ENCODE assay signal across 9 cellular contexts in genomic region chr12:119804011-119804641, GRCh38.
DNase-seq lines count a peak whose midpoint lies in the region; ATAC-seq and TF ChIP-seq lines count a peak whose summit lies in the region.
"Had no signal": no experiment of that assay in that cellular context is flagged by ENCODE, and none has a peak within 500 bp of the region (broad histone marks: within the 10 kb centered on the region; RNA-seq: fewer than 3 reads in every experiment).

No MANE protein-coding gene starts in this region.

- peak overlapping the region; percentile 29 for H3K9ac ChIP-seq in mucosa of stomach (ENCODE audit: low read length)
- H3K9ac ChIP-seq: BLaER1 had no signal

- no peak overlapping the region for H3K27ac ChIP-seq in Panc1 (ENCODE audit: low read length)
- H3K27ac ChIP-seq: BLaER1 had no signal

- peak; percentile 66 for TF ChIP-seq CTCF in Panc1 (IDR thresholded peaks at IDR 0.05)

- H3K36me3 ChIP-seq in Panc1 (ENCODE audit: control insufficient read depth, insufficient read depth, low read length): no peaks in the 10 kb centered on the region
- H3K36me3 ChIP-seq in mucosa of stomach (ENCODE audit: control insufficient read depth, insufficient read depth, low read length): no peaks in the 10 kb centered on the region

- H3K4me3 ChIP-seq in Panc1 (ENCODE audit: low read depth in 2 of 2, low read length in 2 of 2): no peak overlapping the region
- H3K4me3 ChIP-seq in mucosa of stomach (ENCODE audit: low read length): no peak overlapping the region
- H3K4me3 ChIP-seq: BLaER1 had no signal

- POLR2A ChIA-PET in Panc1 (lab: Charles Lee): no interaction called here

- ATAC-seq in Panc1 (peak; percentile 94), esophagus mucosa (peak; percentile 95), GM18870 (IDR thresholded peaks at IDR 0.05; ENCODE audit: unreplicated experiment) (no peak)

- H3K9me3 ChIP-seq in Panc1 (ENCODE audit: control insufficient read depth, insufficient read depth, low read depth, low read length): peaks cover 6% of the 10 kb centered on the region; the same call in 1 of the 2 replicates
- no peaks in the 10 kb centered on the region for H3K9me3 ChIP-seq in mucosa of stomach (ENCODE audit: control insufficient read depth, low read length)

- no TSS peak for BruUV-seq in Panc1 (replicated peaks; lab: Mats Ljungman, UMichigan)

- intact Hi-C loops in Panc1 (cut with micrococcal nuclease; ENCODE audit: unreplicated experiment): no loop called here

- in situ Hi-C loops in Panc1 (cut with HindIII; ENCODE audit: low pct_unique_long_range_greater_than_20kb, low sequenced_read_pairs): no loop called here

- H3K4me1 ChIP-seq in Panc1 (ENCODE audit: control insufficient read depth, insufficient read depth, low read length): no peaks in the 10 kb centered on the region
- peaks cover 7% of the 10 kb centered on the region for H3K4me1 ChIP-seq in mucosa of stomach (ENCODE audit: control insufficient read depth, insufficient read depth, low read length)
- H3K4me1 ChIP-seq: BLaER1 had no signal

- peak; percentile 1 for DNase-seq in NCI-H1436 (lab: John Stamatoyannopoulos, UW)
- no peak for DNase-seq in NCI-H1436 treated with DMSO at 0.1 percent for 48 hours (lab: John Stamatoyannopoulos, UW)
- no peak for DNase-seq in Panc1 (ENCODE audit: low read depth, low spot score)
- DNase-seq in activated naive CD4-positive, alpha-beta T cell (lab: John Stamatoyannopoulos, UW): no peak
- no peak for DNase-seq in OCI-M2 (lab: John Stamatoyannopoulos, UW; ENCODE audit: unreplicated experiment)

- no peaks in the 10 kb centered on the region for H3K27me3 ChIP-seq in Panc1 (ENCODE audit: control insufficient read depth, insufficient read depth, low read length)
- H3K27me3 ChIP-seq in mucosa of stomach (ENCODE audit: control insufficient read depth, insufficient read depth, low read length): no peaks in the 10 kb centered on the region
- H3K27me3 ChIP-seq: BLaER1 had no signal

- CTCF ChIA-PET in Panc1 (lab: Charles Lee): no interaction called here
